ENCODE assay signal across 8 cellular contexts in the genomic region with DNA sequence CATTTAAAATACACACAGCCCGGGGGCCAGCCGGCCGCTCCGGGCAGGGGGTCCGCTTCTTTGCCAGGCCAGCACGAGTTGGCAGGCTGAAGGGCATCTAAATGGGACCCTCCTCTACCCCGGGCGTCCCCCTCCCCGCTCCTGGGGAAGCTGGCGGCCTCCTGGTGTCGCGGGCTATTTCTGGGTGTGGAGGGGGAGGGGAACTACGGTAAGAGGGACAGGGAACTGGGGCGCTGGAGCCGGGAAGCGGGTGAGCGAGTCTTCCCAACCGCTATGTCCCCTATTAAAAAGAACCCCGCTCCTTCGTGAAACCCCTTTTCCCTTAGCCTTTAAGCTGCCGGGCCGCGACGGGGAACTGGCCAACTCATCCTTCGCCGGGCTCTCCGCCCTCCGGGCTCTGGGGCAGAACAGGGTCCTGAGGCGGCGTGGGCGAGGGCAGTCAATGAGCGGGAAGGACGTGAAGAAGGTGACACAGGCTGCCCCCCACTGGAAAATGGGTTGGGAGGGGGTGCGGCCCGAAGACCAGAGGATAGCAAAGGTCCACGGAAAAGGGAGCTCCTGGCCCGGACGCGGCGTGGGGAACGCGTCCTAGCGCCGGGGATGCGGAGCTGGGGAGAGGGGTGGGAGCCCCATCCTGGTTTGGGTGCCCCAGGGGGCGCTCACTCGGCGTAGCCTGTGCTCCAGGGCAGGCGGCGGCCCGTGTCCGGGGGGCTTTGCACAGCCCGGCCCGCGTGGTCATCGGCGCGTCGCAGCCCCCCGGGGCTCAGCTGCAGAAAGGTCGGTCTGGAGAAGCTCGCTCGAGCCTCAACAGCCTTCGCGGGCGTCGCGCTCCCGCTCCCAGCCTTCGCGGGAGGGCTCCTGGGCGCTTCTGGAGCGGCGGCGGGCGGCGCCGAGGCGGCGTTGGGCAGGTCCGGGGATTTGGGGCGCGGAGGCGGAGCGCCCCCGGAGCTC. TPM values are rescaled to one million over a fixed set of nuclear protein-coding genes. Genes with fewer than 3 reads are reported as not detected.
DNase-seq lines count a peak whose midpoint lies in the region; ATAC-seq, FAIRE-seq and TF ChIP-seq lines count a peak whose summit lies in the region.

No MANE protein-coding gene starts in this region.

- H3K4me3 ChIP-seq in epithelial cell of proximal tubule (ENCODE audit: low read depth, low read length) = peak overlapping the region; percentile 58

- DNase-seq in ELR (ENCODE audit: low read depth) (peak; percentile 52), HFFc6 (no peak), epithelial cell of proximal tubule (ENCODE audit: low read depth) (no peak), nephron progenitor cell (peak; percentile 49), epidermal melanocyte (ENCODE audit: insufficient read length, low spot score) (no peak), RCC 7860 (ENCODE audit: low spot score) (no peak), COLO829 (ENCODE audit: low spot score) (no peak)

- H3K4me3 Mint-ChIP-seq in HFFc6 (peak overlapping the region; percentile 89), nephron progenitor cell (peak overlapping the region; percentile 84)

- H3K27ac Mint-ChIP-seq in HFFc6 = no peak overlapping the region
- no peak overlapping the region for H3K27ac Mint-ChIP-seq in nephron progenitor cell

- ATAC-seq in SK-N-SH treated with all-trans-retinoic acid at 6 μM for 48 hours = peak; percentile 15

- H3K9me3 Mint-ChIP-seq in HFFc6 (no peaks in the 10 kb centered on the region), nephron progenitor cell (no peaks in the 10 kb centered on the region)

- H3K4me1 Mint-ChIP-seq in HFFc6 (ENCODE audit: low read depth) (peaks cover 28% of the 10 kb centered on the region), nephron progenitor cell (peaks cover 53% of the 10 kb centered on the region)

- TF ChIP-seq CTCF in HFFc6 (IDR thresholded peaks at IDR 0.05) = peak; percentile 64
- peak; percentile 19 for TF ChIP-seq CTCF in epithelial cell of proximal tubule (conservative IDR thresholded peaks at IDR 0.05; ENCODE audit: low read depth, low read length)
- no peak for TF ChIP-seq CTCF in nephron progenitor cell (IDR thresholded peaks at IDR 0.05)

- FAIRE-seq in RCC 7860 (lab: Jason Lieb, UNC) = no peak

- no peaks in the 10 kb centered on the region; the same call in none of the 2 replicates for H3K27me3 Mint-ChIP-seq in HFFc6 (ENCODE audit: insufficient read depth)
- peaks cover 68% of the 10 kb centered on the region for H3K27me3 Mint-ChIP-seq in nephron progenitor cell (ENCODE audit: low read depth, poor library complexity)

- H3K36me3 Mint-ChIP-seq in HFFc6 (ENCODE audit: low read depth) = no peaks in the 10 kb centered on the region
- H3K36me3 Mint-ChIP-seq in nephron progenitor cell (ENCODE audit: low read depth) = no peaks in the 10 kb centered on the region

TF ChIP-seq in SK-N-SH treated with all-trans-retinoic acid at 6 μM for 48 hours, 23 proteins besides CTCF, POLR2A, EP300 and RAD21:
- TF ChIP-seq, protein P1, sequence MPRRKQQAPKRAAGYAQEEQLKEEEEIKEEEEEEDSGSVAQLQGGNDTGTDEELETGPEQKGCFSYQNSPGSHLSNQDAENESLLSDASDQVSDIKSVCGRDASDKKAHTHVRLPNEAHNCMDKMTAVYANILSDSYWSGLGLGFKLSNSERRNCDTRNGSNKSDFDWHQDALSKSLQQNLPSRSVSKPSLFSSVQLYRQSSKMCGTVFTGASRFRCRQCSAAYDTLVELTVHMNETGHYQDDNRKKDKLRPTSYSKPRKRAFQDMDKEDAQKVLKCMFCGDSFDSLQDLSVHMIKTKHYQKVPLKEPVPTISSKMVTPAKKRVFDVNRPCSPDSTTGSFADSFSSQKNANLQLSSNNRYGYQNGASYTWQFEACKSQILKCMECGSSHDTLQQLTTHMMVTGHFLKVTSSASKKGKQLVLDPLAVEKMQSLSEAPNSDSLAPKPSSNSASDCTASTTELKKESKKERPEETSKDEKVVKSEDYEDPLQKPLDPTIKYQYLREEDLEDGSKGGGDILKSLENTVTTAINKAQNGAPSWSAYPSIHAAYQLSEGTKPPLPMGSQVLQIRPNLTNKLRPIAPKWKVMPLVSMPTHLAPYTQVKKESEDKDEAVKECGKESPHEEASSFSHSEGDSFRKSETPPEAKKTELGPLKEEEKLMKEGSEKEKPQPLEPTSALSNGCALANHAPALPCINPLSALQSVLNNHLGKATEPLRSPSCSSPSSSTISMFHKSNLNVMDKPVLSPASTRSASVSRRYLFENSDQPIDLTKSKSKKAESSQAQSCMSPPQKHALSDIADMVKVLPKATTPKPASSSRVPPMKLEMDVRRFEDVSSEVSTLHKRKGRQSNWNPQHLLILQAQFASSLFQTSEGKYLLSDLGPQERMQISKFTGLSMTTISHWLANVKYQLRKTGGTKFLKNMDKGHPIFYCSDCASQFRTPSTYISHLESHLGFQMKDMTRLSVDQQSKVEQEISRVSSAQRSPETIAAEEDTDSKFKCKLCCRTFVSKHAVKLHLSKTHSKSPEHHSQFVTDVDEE (CRISPR knock-in tag; IDR thresholded peaks at IDR 0.05) = no peak
- no peak for TF ChIP-seq TCF4 (CRISPR knock-in tag; IDR thresholded peaks at IDR 0.05; ENCODE audit: borderline replicate concordance)
- TF ChIP-seq, protein P2, sequence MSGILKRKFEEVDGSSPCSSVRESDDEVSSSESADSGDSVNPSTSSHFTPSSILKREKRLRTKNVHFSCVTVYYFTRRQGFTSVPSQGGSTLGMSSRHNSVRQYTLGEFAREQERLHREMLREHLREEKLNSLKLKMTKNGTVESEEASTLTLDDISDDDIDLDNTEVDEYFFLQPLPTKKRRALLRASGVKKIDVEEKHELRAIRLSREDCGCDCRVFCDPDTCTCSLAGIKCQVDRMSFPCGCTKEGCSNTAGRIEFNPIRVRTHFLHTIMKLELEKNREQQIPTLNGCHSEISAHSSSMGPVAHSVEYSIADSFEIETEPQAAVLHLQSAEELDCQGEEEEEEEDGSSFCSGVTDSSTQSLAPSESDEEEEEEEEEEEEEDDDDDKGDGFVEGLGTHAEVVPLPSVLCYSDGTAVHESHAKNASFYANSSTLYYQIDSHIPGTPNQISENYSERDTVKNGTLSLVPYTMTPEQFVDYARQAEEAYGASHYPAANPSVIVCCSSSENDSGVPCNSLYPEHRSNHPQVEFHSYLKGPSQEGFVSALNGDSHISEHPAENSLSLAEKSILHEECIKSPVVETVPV (CRISPR knock-in tag; IDR thresholded peaks at IDR 0.05) = no peak
- no peak for TF ChIP-seq ZNF8 (CRISPR knock-in tag; IDR thresholded peaks at IDR 0.05)
- TF ChIP-seq ESRRG (CRISPR knock-in tag; IDR thresholded peaks at IDR 0.05) = no peak
- TF ChIP-seq ISL1 (CRISPR knock-in tag; IDR thresholded peaks at IDR 0.05) = no peak
- TF ChIP-seq BACH2 (CRISPR knock-in tag; IDR thresholded peaks at IDR 0.05; ENCODE audit: borderline replicate concordance) = no peak
- no peak for TF ChIP-seq ZNF70 (CRISPR knock-in tag; IDR thresholded peaks at IDR 0.05)
- TF ChIP-seq TOX (CRISPR knock-in tag; IDR thresholded peaks at IDR 0.05; ENCODE audit: borderline replicate concordance) = no peak

RNA-seq across cellular contexts. Expression of a gene that starts 0.5 kb away (rescaled TPM):
- total RNA-seq in HFFc6 (2021; fragmentation: NEBNext Ultra II Directional; extraction: Animal tissue kit (Norgen Biotek cat#: 25700)) = 1 to 10 TPM; 1.1 to 1.7 (median 1.4) TPM
- 3.2 and 7.7 TPM in 2 replicates for total RNA-seq in epithelial cell of proximal tubule

RNA-seq across cellular contexts. Expression of a gene that starts 7.7 kb away (rescaled TPM):
- total RNA-seq in HFFc6 (2021; fragmentation: NEBNext Ultra II Directional; extraction: Animal tissue kit (Norgen Biotek cat#: 25700)) = 100 to 1,000 TPM; 579 to 610 (median 596) TPM
- 766 and 1,011 TPM in 2 replicates for total RNA-seq in epithelial cell of proximal tubule

RNA-seq across cellular contexts. Expression of a gene that starts 40.1 kb away (rescaled TPM):
- total RNA-seq in HFFc6 (2021; fragmentation: NEBNext Ultra II Directional; extraction: Animal tissue kit (Norgen Biotek cat#: 25700)) = 10 to 100 TPM; 61.6 to 86.0 (median 83.5) TPM
- total RNA-seq in epithelial cell of proximal tubule = 35.7 and 46.4 TPM in 2 replicates

Comparison
In these comparisons a context has a peak if more than half of its experiments do, and no peak if none do; other contexts are left out.
1. DNase-seq: peak in ELR (single experiment) and nephron progenitor cell (single experiment); none in HFFc6 (single experiment), epithelial cell of proximal tubule (single experiment), epidermal melanocyte (single experiment), RCC 7860 (single experiment) and COLO829 (single experiment).